Comparison of ENCODE assay signal across 1 cellular context in genomic region chr9:128099932-128100491, GRCh38.
TF ChIP-seq lines count a peak whose summit lies in the region.

No MANE protein-coding gene starts in this region.

TF ChIP-seq in H1, 55 proteins besides CTCF, POLR2A, EP300 and RAD21:
- TF ChIP-seq CHD2 (IDR thresholded peaks at IDR 0.05; ENCODE audit: low read length) (no peak), RXRA (IDR thresholded peaks at IDR 0.05; ENCODE audit: insufficient read depth, low read depth, low read length) (no peak), JUND (IDR thresholded peaks at IDR 0.05; ENCODE audit: low read length) (no peak), NRF1 (IDR thresholded peaks at IDR 0.05; ENCODE audit: low read depth, low read length) (no peak), SIRT6 (IDR thresholded peaks at IDR 0.05; ENCODE audit: low read length) (no peak), ATF3 (IDR thresholded peaks at IDR 0.05; ENCODE audit: insufficient read depth, low read depth, low read length) (no peak)
